25 cellular contexts compared by ENCODE assay signal in the genomic region with DNA sequence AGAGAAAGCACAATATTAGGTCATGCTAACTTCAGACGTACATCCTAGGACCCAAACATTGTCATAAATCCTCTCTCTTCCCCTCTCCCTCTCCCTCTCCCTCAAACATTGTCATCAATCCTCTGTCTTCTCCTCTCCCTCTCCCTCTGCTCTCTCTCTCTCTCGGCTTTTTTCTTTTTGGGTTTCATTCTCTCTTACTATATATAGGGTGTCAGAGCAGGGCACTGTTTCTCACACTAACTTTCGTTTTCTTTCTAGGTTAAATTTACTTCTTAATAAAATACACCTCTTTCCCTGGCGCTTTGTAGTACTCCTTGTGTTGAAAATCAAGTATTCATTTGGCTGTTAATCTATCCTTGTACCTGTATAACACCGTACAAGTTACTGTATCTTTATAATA. TPM values are rescaled to one million over a fixed set of nuclear protein-coding genes. Genes with fewer than 3 reads are reported as not detected.
DNase-seq lines count a peak whose midpoint lies in the region; ATAC-seq, FAIRE-seq and TF ChIP-seq lines count a peak whose summit lies in the region.
"Had no signal": no experiment of that assay in that cellular context is flagged by ENCODE, and none has a peak within 500 bp of the region (broad histone marks: within the 10 kb centered on the region; RNA-seq: fewer than 3 reads in every experiment).

No MANE protein-coding gene starts in this region.

- FAIRE-seq in HepG2 (lab: Jason Lieb, UNC): no peak
- FAIRE-seq: astrocyte had no signal

- H3K9me3 ChIP-seq in HepG2 (ENCODE audit: low read length) (no peaks in the 10 kb centered on the region), right lobe of liver (no peaks in the 10 kb centered on the region), prostate gland (no peaks in the 10 kb centered on the region)
- H3K9me3 ChIP-seq: Caco-2, left lung, upper lobe of right lung had no signal

- TF ChIP-seq EP300 in HepG2 (IDR thresholded peaks at IDR 0.05; ENCODE audit: low read depth in 2 of 2, low read length in 2 of 2) (no peak), HepG2 (CRISPR knock-in tag; IDR thresholded peaks at IDR 0.05; ENCODE audit: borderline replicate concordance) (no peak)

- DNase-seq in HepG2 (ENCODE audit: low spot score) (no peak), right lobe of liver (no peak), germinal center (ENCODE audit: low spot score) (no peak), prostate gland (ENCODE audit: low spot score) (no peak), NCI-H2171 treated with DMSO at 0.1 percent for 48 hours (lab: John Stamatoyannopoulos, UW) (no peak)
- no peak for DNase-seq in activated CD4-positive, alpha-beta T cell treated with anti-CD3 and anti-CD28 coated beads for 1 hour
- DNase-seq: activated CD4-positive, alpha-beta memory T cell treated with anti-CD3 and anti-CD28 coated beads, Interleukin-2, amount 10 ng/mL, durations not matched to agents 7 days and 5 days; activated naive CD4-positive, alpha-beta T cell treated with anti-CD3 and anti-CD28 coated beads, Interleukin-2, amount 50 U/mL, for 16 hours; activated T-cell treated with anti-CD3 and anti-CD28 coated beads, Interleukin-2, amount 50 U/mL, for 24 hours; Caco-2; glutamatergic neuron; GOT3; left lung; NCI-H1105; NCI-H2107; NCI-H526; SHP77 treated with DMSO at 0.1 percent for 48 hours; stimulated activated CD4-positive, alpha-beta T cell treated with anti-CD3 and anti-CD28 coated beads, Interleukin-1b, Interleukin-23, amount 100 ng/mL, for 48 hours; stimulated activated naive CD8-positive, alpha-beta T cell treated with anti-CD3 and anti-CD28 coated beads, Interleukin-15, Interleukin-2, amounts not matched to agents 100 U/mL and 50 U/mL, for 24 hours; upper lobe of right lung; WERI-Rb-1 had no signal

- no peaks in the 10 kb centered on the region for H3K79me2 ChIP-seq in HepG2 (ENCODE audit: insufficient read depth, low read length)

- TF ChIP-seq CTCF in HepG2 (CRISPR knock-in tag; IDR thresholded peaks at IDR 0.05): no peak
- TF ChIP-seq CTCF in right lobe of liver (IDR thresholded peaks at IDR 0.05): no peak
- TF ChIP-seq CTCF in prostate gland (IDR thresholded peaks at IDR 0.05): no peak

- H3K4me1 ChIP-seq in HepG2 (ENCODE audit: insufficient read depth, low read length) (no peaks in the 10 kb centered on the region), right lobe of liver (no peaks in the 10 kb centered on the region), prostate gland (replicated peaks) (no peaks in the 10 kb centered on the region)
- H3K4me1 ChIP-seq: left lung, upper lobe of right lung had no signal

- no peak overlapping the region for H2AFZ ChIP-seq in HepG2 (ENCODE audit: low read length)

- H3K27me3 ChIP-seq in HepG2 (ENCODE audit: control insufficient read depth in 1 of 2, insufficient read depth in 2 of 2, low read length in 2 of 2): no peaks in the 10 kb centered on the region
- H3K27me3 ChIP-seq in right lobe of liver: no peaks in the 10 kb centered on the region
- H3K27me3 ChIP-seq in prostate gland (replicated peaks; ENCODE audit: insufficient read depth): no peaks in the 10 kb centered on the region
- H3K27me3 ChIP-seq: left lung, upper lobe of right lung had no signal

- no peak overlapping the region for H3K9ac ChIP-seq in HepG2 (ENCODE audit: insufficient read depth, low read depth, low read length)

- ATAC-seq in HepG2 (no peak), right lobe of liver (no peak), HG02678 (IDR thresholded peaks at IDR 0.05; ENCODE audit: unreplicated experiment) (peak; percentile 76), HG03442 (IDR thresholded peaks at IDR 0.05; ENCODE audit: unreplicated experiment) (peak; percentile 64)
- ATAC-seq: left lung; natural killer cell treated with Interleukin-12 subunit alpha and Interleukin-12 subunit beta and Interleukin-15 and Interleukin-18, amount 100 ng/mL, for 72 hours; stimulated activated naive CD8-positive, alpha-beta T cell treated with anti-CD3 and anti-CD28 coated beads, Interleukin-15, Interleukin-2, amounts not matched to agents 100 U/mL and 50 U/mL, for 24 hours; upper lobe of right lung had no signal

- H3K27ac ChIP-seq in HepG2 (ENCODE audit: extremely low read length, insufficient read depth, low read length) (no peak overlapping the region), right lobe of liver (no peak overlapping the region), prostate gland (no peak overlapping the region)
- H3K27ac ChIP-seq: left lung, upper lobe of right lung, WERI-Rb-1 had no signal

- CTCF ChIA-PET in HepG2 (lab: Yijun Ruan, JAX; ENCODE audit: low intra/inter-chr PET ratio, low total read pairs): no interaction called here

- no peak overlapping the region for H3K4me3 ChIP-seq in HepG2 (replicated peaks in 1 of 3; ENCODE audit: insufficient read depth in 1 of 3, low read depth in 2 of 3, low read length in 3 of 3)
- H3K4me3 ChIP-seq in right lobe of liver: no peak overlapping the region
- no peak overlapping the region for H3K4me3 ChIP-seq in prostate gland
- H3K4me3 ChIP-seq: left lung, upper lobe of right lung had no signal

- TF ChIP-seq POLR2A in HepG2 (IDR thresholded peaks at IDR 0.05; ENCODE audit: insufficient read depth in 1 of 2, low read depth in 2 of 2, low read length in 2 of 2) (no peak), right lobe of liver (IDR thresholded peaks at IDR 0.05) (no peak), prostate gland (IDR thresholded peaks at IDR 0.05) (no peak)

- H3K4me2 ChIP-seq in HepG2 (ENCODE audit: low read depth, low read length): no peak overlapping the region

- no peak for TF ChIP-seq RAD21 in HepG2 (CRISPR knock-in tag; IDR thresholded peaks at IDR 0.05)

- intact Hi-C loops in HepG2 (cut with micrococcal nuclease; ENCODE audit: unreplicated experiment) (no loop called here), right lobe of liver (cut with DNase I) (no loop called here), prostate gland (cut with DNase I) (no loop called here)

- H3K36me3 ChIP-seq in HepG2 (replicated peaks in 1 of 2; ENCODE audit: control insufficient read depth in 1 of 2, insufficient read depth in 2 of 2, low read length in 2 of 2) (no peaks in the 10 kb centered on the region), right lobe of liver (no peaks in the 10 kb centered on the region), prostate gland (no peaks in the 10 kb centered on the region)
- H3K36me3 ChIP-seq: left lung, upper lobe of right lung, WERI-Rb-1 had no signal

- 18% methylated on average over 5 of the region's 5 CpGs for WGBS in HepG2 (ENCODE audit: low lambda C conversion rate)
- 95% methylated on average over 5 of the region's 5 CpGs for WGBS in right lobe of liver (ENCODE audit: insufficient coverage, low coverage, low lambda C conversion rate, missing lambda C conversion rate)
- 70% methylated on average over 5 of the region's 5 CpGs for WGBS in prostate gland

- in situ Hi-C loops in HepG2 (cut with HindIII; ENCODE audit: extremely low pct_ligation_motif_present, low pct_unique_long_range_greater_than_20kb): no loop called here

- H4K20me1 ChIP-seq in HepG2 (ENCODE audit: insufficient read depth, low read length): no peaks in the 10 kb centered on the region

- no TSS peak for BruUV-seq in HepG2 (replicated peaks; lab: Mats Ljungman, UMichigan)

- POLR2A ChIA-PET in HepG2 (lab: Yijun Ruan, JAX): no interaction called here

RNA-seq across cellular contexts. Expression of gene HERC5, which starts 37.0 kb away (rescaled TPM):
- 0.29 and 0.33 TPM in 2 replicates for total RNA-seq in HepG2 (2016; rRNA removed; fragmentation: Illumina TruSeq; extraction: Trizol)
- not detected in 2 replicates for total RNA-seq in HepG2 (2016; cell fraction: cytosol; rRNA removed; fragmentation: Illumina TruSeq; extraction: Trizol; ENCODE audit: low read depth)
- 0.35 and 0.39 TPM in 2 replicates for total RNA-seq in HepG2 (2016; cell fraction: insoluble cytoplasmic fraction; rRNA removed; fragmentation: Illumina TruSeq; extraction: Trizol)
- 0.10 and 0.12 TPM in 2 replicates for total RNA-seq in HepG2 (2016; cell fraction: membrane; rRNA removed; fragmentation: Illumina TruSeq; extraction: Trizol)
- 0.16 and 0.19 TPM in 2 replicates for total RNA-seq in HepG2 (2016; cell fraction: nucleus; rRNA removed; fragmentation: Illumina TruSeq; extraction: Trizol)
- 0.08 and 0.13 TPM in 2 replicates for polyA plus RNA-seq in HepG2 (2011; rRNA removed)
- polyA plus RNA-seq in HepG2 (2011; cell fraction: cytosol; rRNA removed): 0.04 and 0.09 TPM in 2 replicates
- 0.14 and 0.16 TPM in 2 replicates for polyA plus RNA-seq in HepG2 (2011; cell fraction: nucleus; rRNA removed)
- polyA plus RNA-seq in HepG2 (2012): 0.08 and 0.11 TPM in 2 replicates
- 0.05 TPM in 1 of 2 replicates, not detected in the other for polyA plus RNA-seq in HepG2 (2016; cell fraction: cytosol; fragmentation: Illumina TruSeq; extraction: Trizol; ENCODE audit: low read depth)
- polyA plus RNA-seq in HepG2 (2016; cell fraction: insoluble cytoplasmic fraction; fragmentation: Illumina TruSeq; extraction: Trizol; ENCODE audit: low read depth): 0.15 and 0.28 TPM in 2 replicates
- 0.09 TPM in 1 of 2 replicates, not detected in the other for polyA plus RNA-seq in HepG2 (2016; cell fraction: membrane; fragmentation: Illumina TruSeq; extraction: Trizol; ENCODE audit: low read depth)
- 0.26 and 0.52 TPM in 2 replicates for polyA plus RNA-seq in HepG2 (2016; cell fraction: nucleus; fragmentation: Illumina TruSeq; extraction: Trizol; ENCODE audit: insufficient read depth, low read depth)
- polyA minus RNA-seq in HepG2 (2011; rRNA and poly(A)+ RNA removed; ENCODE audit: low replicate concordance): 0.10 and 4.5 TPM in 2 replicates
- 0.18 and 0.49 TPM in 2 replicates for polyA minus RNA-seq in HepG2 (2011; cell fraction: cytosol; rRNA and poly(A)+ RNA removed)
- polyA minus RNA-seq in HepG2 (2011; cell fraction: nucleus; rRNA and poly(A)+ RNA removed): 0.25 and 0.39 TPM in 2 replicates
- 1 to 10 TPM; 1.5 to 5.8 (median 1.8) TPM for total RNA-seq in right lobe of liver
- total RNA-seq in prostate gland: 10 to 100 TPM in 1 of 2 donors, 1 to 10 TPM in 1; 8.8 to 59.4 TPM

RNA-seq across cellular contexts. Expression of gene HERC6, which starts 41.2 kb away (rescaled TPM):
- total RNA-seq in HepG2 (2016; rRNA removed; fragmentation: Illumina TruSeq; extraction: Trizol) (2.0 and 2.7 TPM in 2 replicates), right lobe of liver (1 to 10 TPM; 1.7 to 4.2 (median 3.6) TPM), prostate gland (10 to 100 TPM; 16.0 to 20.6 TPM)
- 0.30 and 0.35 TPM in 2 replicates for total RNA-seq in HepG2 (2016; cell fraction: cytosol; rRNA removed; fragmentation: Illumina TruSeq; extraction: Trizol; ENCODE audit: low read depth)
- total RNA-seq in HepG2 (2016; cell fraction: insoluble cytoplasmic fraction; rRNA removed; fragmentation: Illumina TruSeq; extraction: Trizol): 1.4 and 2.3 TPM in 2 replicates
- total RNA-seq in HepG2 (2016; cell fraction: membrane; rRNA removed; fragmentation: Illumina TruSeq; extraction: Trizol): 0.76 and 0.77 TPM in 2 replicates
- total RNA-seq in HepG2 (2016; cell fraction: nucleus; rRNA removed; fragmentation: Illumina TruSeq; extraction: Trizol): 1.4 and 2.1 TPM in 2 replicates
- polyA plus RNA-seq in HepG2 (2011; rRNA removed): 0.50 TPM in 2 replicates
- polyA plus RNA-seq in HepG2 (2011; cell fraction: cytosol; rRNA removed): 0.10 and 0.16 TPM in 2 replicates
- 0.61 and 1.0 TPM in 2 replicates for polyA plus RNA-seq in HepG2 (2011; cell fraction: nucleus; rRNA removed)
- 0.44 TPM in 2 replicates for polyA plus RNA-seq in HepG2 (2012)
- polyA plus RNA-seq in HepG2 (2016; cell fraction: cytosol; fragmentation: Illumina TruSeq; extraction: Trizol; ENCODE audit: low read depth): 0.07 and 0.15 TPM in 2 replicates
- 1.2 and 1.7 TPM in 2 replicates for polyA plus RNA-seq in HepG2 (2016; cell fraction: insoluble cytoplasmic fraction; fragmentation: Illumina TruSeq; extraction: Trizol; ENCODE audit: low read depth)
- 0.30 and 0.32 TPM in 2 replicates for polyA plus RNA-seq in HepG2 (2016; cell fraction: membrane; fragmentation: Illumina TruSeq; extraction: Trizol; ENCODE audit: low read depth)
- polyA plus RNA-seq in HepG2 (2016; cell fraction: nucleus; fragmentation: Illumina TruSeq; extraction: Trizol; ENCODE audit: insufficient read depth, low read depth): 1.4 and 1.6 TPM in 2 replicates
- 4.0 and 24.9 TPM in 2 replicates for polyA minus RNA-seq in HepG2 (2011; rRNA and poly(A)+ RNA removed; ENCODE audit: low replicate concordance)
- polyA minus RNA-seq in HepG2 (2011; cell fraction: cytosol; rRNA and poly(A)+ RNA removed): 0.79 TPM in 1 of 2 replicates, not detected in the other
- polyA minus RNA-seq in HepG2 (2011; cell fraction: nucleus; rRNA and poly(A)+ RNA removed): 0.64 and 1.7 TPM in 2 replicates

Comparison
In these comparisons a context has a peak if more than half of its experiments do, and no peak if none do; other contexts are left out.
1. ATAC-seq: peak in HG02678 (single experiment) and HG03442 (single experiment); none in HepG2 (single experiment) and right lobe of liver (0 of 4).